Comparison of ENCODE assay signal across 16 cellular contexts in the genomic region with DNA sequence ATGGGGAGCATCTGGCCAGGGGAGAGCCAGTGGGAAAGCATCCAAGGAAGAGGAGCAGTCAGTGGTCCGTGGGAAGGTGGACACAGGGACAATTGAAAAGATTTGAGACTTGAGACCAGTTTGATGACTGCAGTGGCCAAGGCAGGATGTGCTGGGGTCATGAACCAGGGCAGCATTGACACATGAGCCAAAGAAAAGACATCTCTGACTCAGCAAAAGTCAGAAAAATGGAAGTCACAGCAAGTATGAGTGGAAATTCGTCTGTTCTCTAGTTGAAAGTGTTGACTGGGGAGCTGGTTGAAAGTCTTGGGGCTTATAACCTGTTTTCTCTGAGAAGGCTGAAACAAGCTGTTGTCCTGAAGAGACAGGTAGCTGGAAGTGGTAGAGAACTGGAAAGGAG. TPM values are rescaled to one million over a fixed set of nuclear protein-coding genes. Genes with fewer than 3 reads are reported as not detected.
DNase-seq lines count a peak whose midpoint lies in the region; ATAC-seq and TF ChIP-seq lines count a peak whose summit lies in the region.
"Had no signal": no experiment of that assay in that cellular context is flagged by ENCODE, and none has a peak within 500 bp of the region (broad histone marks: within the 10 kb centered on the region; RNA-seq: fewer than 3 reads in every experiment).

No MANE protein-coding gene starts in this region.

- no peak for DNase-seq in activated naive CD8-positive, alpha-beta T cell treated with anti-CD3 and anti-CD28 coated beads, Interleukin-2, amount 10 ng/mL, durations not matched to agents 7 days and 5 days
- no peak for DNase-seq in activated naive CD8-positive, alpha-beta T cell treated with anti-CD3 and anti-CD28 coated beads, Interleukin-2, amount 50 U/mL, for 24 hours
- DNase-seq in RWPE2 (ENCODE audit: low spot score), result no peak
- DNase-seq in fibroblast of lung (ENCODE audit: low read depth in 2 of 2), result peak in 1 of 2 donors; percentile 17
- no peak for DNase-seq in stimulated activated naive B cell treated with anti-CD40 and anti-IgM and Interleukin-4, amounts not matched to agents 10 μg/mL and 1 μg/mL and 100 μg/mL, for 72 hours
- DNase-seq in SIG-M5 treated with dmso at 0.1 percent for 504 hours (lab: John Stamatoyannopoulos, UW; ENCODE audit: unreplicated experiment), result no peak
- DNase-seq in Ammon's horn (ENCODE audit: low spot score), result no peak
- DNase-seq: activated CD8-positive, alpha-beta memory T cell treated with anti-CD3 and anti-CD28 coated beads, Interleukin-2, amount 50 U/mL, for 48 hours; DND-41; effector CD4-positive, alpha-beta T cell; SHP77 had no signal

- H3K4me1 Mint-ChIP-seq in activated naive CD8-positive, alpha-beta T cell treated with anti-CD3 and anti-CD28 coated beads, Interleukin-2, amount 10 ng/mL, durations not matched to agents 7 days and 5 days, result peaks cover 9% of the 10 kb centered on the region
- H3K4me1 Mint-ChIP-seq in activated naive CD8-positive, alpha-beta T cell treated with anti-CD3 and anti-CD28 coated beads, Interleukin-2, amount 50 U/mL, for 24 hours, result peaks cover 20% of the 10 kb centered on the region
- H3K4me1 Mint-ChIP-seq in stimulated activated naive B cell treated with anti-CD40 and anti-IgM and Interleukin-4, amounts not matched to agents 10 μg/mL and 1 μg/mL and 100 μg/mL, for 72 hours, result peaks cover 18 to 27% of the 10 kb centered on the region in 2 donors

- H3K79me2 ChIP-seq in fibroblast of lung (ENCODE audit: control insufficient read depth, insufficient read depth, low read length), result peaks cover 54% of the 10 kb centered on the region

- peaks cover 54% of the 10 kb centered on the region for H3K4me1 ChIP-seq in RWPE2 (ENCODE audit: insufficient read depth, poor library complexity, severe bottlenecking)
- peaks cover 19% of the 10 kb centered on the region for H3K4me1 ChIP-seq in fibroblast of lung (ENCODE audit: control insufficient read depth, extremely low read depth, insufficient read depth, low read length)
- H3K4me1 ChIP-seq: ascending aorta, BLaER1 had no signal

- peak overlapping the region; percentile 99 for H3K27ac ChIP-seq in RWPE2 (ENCODE audit: poor library complexity, severe bottlenecking)
- H3K27ac ChIP-seq in fibroblast of lung (ENCODE audit: insufficient read depth, low read length), result peak overlapping the region; percentile 53
- H3K27ac ChIP-seq: ascending aorta, BLaER1, thyroid gland had no signal

- H3K27me3 ChIP-seq in RWPE2 (ENCODE audit: insufficient read depth, poor library complexity, severe bottlenecking) (no peaks in the 10 kb centered on the region), fibroblast of lung (ENCODE audit: control insufficient read depth, insufficient read depth, low read length) (no peaks in the 10 kb centered on the region)
- H3K27me3 ChIP-seq: ascending aorta, BLaER1, thyroid gland had no signal

- peak overlapping the region; percentile 10 for H3K4me2 ChIP-seq in fibroblast of lung (ENCODE audit: extremely low read depth, insufficient read depth, low read length)
- H3K4me2 ChIP-seq: BLaER1 had no signal

- no peak overlapping the region for H2AFZ ChIP-seq in fibroblast of lung (ENCODE audit: low read length)

- no peaks in the 10 kb centered on the region for H3K27me3 Mint-ChIP-seq in activated naive CD8-positive, alpha-beta T cell treated with anti-CD3 and anti-CD28 coated beads, Interleukin-2, amount 10 ng/mL, durations not matched to agents 7 days and 5 days
- no peaks in the 10 kb centered on the region for H3K27me3 Mint-ChIP-seq in activated naive CD8-positive, alpha-beta T cell treated with anti-CD3 and anti-CD28 coated beads, Interleukin-2, amount 50 U/mL, for 24 hours
- H3K27me3 Mint-ChIP-seq in stimulated activated naive B cell treated with anti-CD40 and anti-IgM and Interleukin-4, amounts not matched to agents 10 μg/mL and 1 μg/mL and 100 μg/mL, for 72 hours, result no peaks in the 10 kb centered on the region
- H3K27me3 Mint-ChIP-seq: progenitor cell of endocrine pancreas had no signal

- peaks cover 6% of the 10 kb centered on the region for H3K9me3 Mint-ChIP-seq in activated naive CD8-positive, alpha-beta T cell treated with anti-CD3 and anti-CD28 coated beads, Interleukin-2, amount 10 ng/mL, durations not matched to agents 7 days and 5 days
- H3K9me3 Mint-ChIP-seq in activated naive CD8-positive, alpha-beta T cell treated with anti-CD3 and anti-CD28 coated beads, Interleukin-2, amount 50 U/mL, for 24 hours, result no peaks in the 10 kb centered on the region
- H3K9me3 Mint-ChIP-seq in stimulated activated naive B cell treated with anti-CD40 and anti-IgM and Interleukin-4, amounts not matched to agents 10 μg/mL and 1 μg/mL and 100 μg/mL, for 72 hours, result peaks cover 0 to 11% of the 10 kb centered on the region in 2 donors

- H3K36me3 Mint-ChIP-seq in activated naive CD8-positive, alpha-beta T cell treated with anti-CD3 and anti-CD28 coated beads, Interleukin-2, amount 10 ng/mL, durations not matched to agents 7 days and 5 days, result peaks cover 32% of the 10 kb centered on the region
- H3K36me3 Mint-ChIP-seq in activated naive CD8-positive, alpha-beta T cell treated with anti-CD3 and anti-CD28 coated beads, Interleukin-2, amount 50 U/mL, for 24 hours (ENCODE audit: low read depth), result peaks cover 30% of the 10 kb centered on the region
- peaks cover 31 to 48% of the 10 kb centered on the region in 2 donors for H3K36me3 Mint-ChIP-seq in stimulated activated naive B cell treated with anti-CD40 and anti-IgM and Interleukin-4, amounts not matched to agents 10 μg/mL and 1 μg/mL and 100 μg/mL, for 72 hours

- H3K4me3 Mint-ChIP-seq in activated naive CD8-positive, alpha-beta T cell treated with anti-CD3 and anti-CD28 coated beads, Interleukin-2, amount 10 ng/mL, durations not matched to agents 7 days and 5 days, result no peak overlapping the region
- no peak overlapping the region for H3K4me3 Mint-ChIP-seq in activated naive CD8-positive, alpha-beta T cell treated with anti-CD3 and anti-CD28 coated beads, Interleukin-2, amount 50 U/mL, for 24 hours
- H3K4me3 Mint-ChIP-seq in stimulated activated naive B cell treated with anti-CD40 and anti-IgM and Interleukin-4, amounts not matched to agents 10 μg/mL and 1 μg/mL and 100 μg/mL, for 72 hours, result no peak overlapping the region

- POLR2A ChIA-PET in activated naive CD8-positive, alpha-beta T cell treated with anti-CD3 and anti-CD28 coated beads, Interleukin-2, amount 10 ng/mL, durations not matched to agents 7 days and 5 days (lab: Charles Lee), result no interaction called here

- H3K27ac Mint-ChIP-seq in activated naive CD8-positive, alpha-beta T cell treated with anti-CD3 and anti-CD28 coated beads, Interleukin-2, amount 10 ng/mL, durations not matched to agents 7 days and 5 days, result peak overlapping the region; percentile 13
- no peak overlapping the region for H3K27ac Mint-ChIP-seq in activated naive CD8-positive, alpha-beta T cell treated with anti-CD3 and anti-CD28 coated beads, Interleukin-2, amount 50 U/mL, for 24 hours
- H3K27ac Mint-ChIP-seq in stimulated activated naive B cell treated with anti-CD40 and anti-IgM and Interleukin-4, amounts not matched to agents 10 μg/mL and 1 μg/mL and 100 μg/mL, for 72 hours, result no peak overlapping the region
- H3K27ac Mint-ChIP-seq: progenitor cell of endocrine pancreas had no signal

- peaks cover 25% of the 10 kb centered on the region for H3K36me3 ChIP-seq in RWPE2 (ENCODE audit: low read depth)
- H3K36me3 ChIP-seq in fibroblast of lung (ENCODE audit: control insufficient read depth, insufficient read depth, low read length), result peaks cover 5% of the 10 kb centered on the region

- no peaks in the 10 kb centered on the region for H3K9me3 ChIP-seq in RWPE2 (ENCODE audit: severe bottlenecking)
- no peaks in the 10 kb centered on the region for H3K9me3 ChIP-seq in fibroblast of lung (ENCODE audit: control insufficient read depth, insufficient read depth, low read depth, low read length)
- H3K9me3 ChIP-seq: ascending aorta, thyroid gland had no signal

- no peaks in the 10 kb centered on the region for H4K20me1 ChIP-seq in fibroblast of lung (ENCODE audit: control insufficient read depth, extremely low read depth, insufficient read depth, low read length)

- H3K4me3 ChIP-seq in RWPE2 (ENCODE audit: severe bottlenecking) (no peak overlapping the region), fibroblast of lung (replicated peaks in 1 of 4; ENCODE audit: control extremely low read depth in 1 of 4, insufficient read depth in 1 of 4, low read depth in 3 of 4, low read length in 4 of 4) (no peak overlapping the region)
- H3K4me3 ChIP-seq: ascending aorta, BLaER1, thyroid gland had no signal

- no peak overlapping the region for H3K9ac ChIP-seq in fibroblast of lung (ENCODE audit: insufficient read depth, low read length)
- H3K9ac ChIP-seq: BLaER1 had no signal

- TF ChIP-seq CTCF in RWPE2 (IDR thresholded peaks at IDR 0.05; ENCODE audit: poor library complexity, severe bottlenecking) (no peak), fibroblast of lung (conservative IDR thresholded peaks at IDR 0.05 in 1 of 2, IDR thresholded peaks at IDR 0.05 in 1 of 2; ENCODE audit: low read depth in 1 of 2, low read length in 2 of 2) (no peak)

- no peak for ATAC-seq in activated naive CD8-positive, alpha-beta T cell treated with anti-CD3 and anti-CD28 coated beads, Interleukin-2, amount 10 ng/mL, durations not matched to agents 7 days and 5 days (ENCODE audit: low read depth)
- no peak for ATAC-seq in activated naive CD8-positive, alpha-beta T cell treated with anti-CD3 and anti-CD28 coated beads, Interleukin-2, amount 50 U/mL, for 24 hours
- ATAC-seq in RWPE2 (ENCODE audit: low read depth) (no peak), HG03469 (IDR thresholded peaks at IDR 0.05; ENCODE audit: unreplicated experiment) (no peak)
- no peak for ATAC-seq in stimulated activated naive B cell treated with anti-CD40 and anti-IgM and Interleukin-4, amounts not matched to agents 10 μg/mL and 1 μg/mL and 100 μg/mL, for 72 hours (replicated peaks)

RNA-seq across cellular contexts. Expression of a gene that starts 31.3 kb away (rescaled TPM):
- total RNA-seq in activated naive CD8-positive, alpha-beta T cell treated with anti-CD3 and anti-CD28 coated beads, Interleukin-2, amount 10 ng/mL, durations not matched to agents 7 days and 5 days, result 10 to 100 TPM; 17.3 to 18.5 TPM
- total RNA-seq in fibroblast of lung, result 12.8 and 13.7 TPM in 2 replicates
- 19.5 and 20.6 TPM in 2 replicates for polyA plus RNA-seq in fibroblast of lung
- polyA plus RNA-seq in fibroblast of lung (2012), result 10.7 and 11.7 TPM in 2 replicates
- 3.9 and 13.0 TPM in 2 replicates for polyA minus RNA-seq in fibroblast of lung (ENCODE audit: low replicate concordance)

RNA-seq across cellular contexts. Expression of a gene that starts 48.2 kb away (rescaled TPM):
- 10 to 100 TPM; 32.8 to 35.6 TPM for total RNA-seq in activated naive CD8-positive, alpha-beta T cell treated with anti-CD3 and anti-CD28 coated beads, Interleukin-2, amount 10 ng/mL, durations not matched to agents 7 days and 5 days
- total RNA-seq in fibroblast of lung, result 10.8 and 13.0 TPM in 2 replicates
- polyA plus RNA-seq in fibroblast of lung, result 38.7 and 43.7 TPM in 2 replicates
- 35.3 and 39.5 TPM in 2 replicates for polyA plus RNA-seq in fibroblast of lung (2012)
- 16.5 and 22.9 TPM in 2 replicates for polyA minus RNA-seq in fibroblast of lung (ENCODE audit: low replicate concordance)
